8 cellular contexts compared by ENCODE assay signal in genomic region chr2:226799211-226799975, GRCh38. TPM values are rescaled to one million over a fixed set of nuclear protein-coding genes. Genes with fewer than 3 reads are reported as not detected.
DNase-seq lines count a peak whose midpoint lies in the region; ATAC-seq and TF ChIP-seq lines count a peak whose summit lies in the region.

Gene IRS1 (minus strand): TSS chr2:226799820. CDS start chr2:226798738, 1,082 bp downstream.

- TF ChIP-seq CTCF in Caco-2 (IDR thresholded peaks at IDR 0.05; ENCODE audit: insufficient read depth in 1 of 2, low read depth in 1 of 2, low read length in 1 of 2, severe bottlenecking in 1 of 2, unreplicated experiment in 1 of 2) (peak in 1 of 2 experiments; percentile 17), foreskin keratinocyte (conservative IDR thresholded peaks at IDR 0.05) (no peak), neural progenitor cell (IDR thresholded peaks at IDR 0.05) (no peak), thoracic aorta (IDR thresholded peaks at IDR 0.05) (no peak)

- H3K9ac ChIP-seq in neural progenitor cell = peak within 1 kb of the TSS; percentile 50

- H2AFZ ChIP-seq in neural progenitor cell (replicated peaks) = peak within 1 kb of the TSS; percentile 80

- H3K4me1 ChIP-seq in Caco-2 (peaks cover 28% of the 10 kb centered on the region), foreskin keratinocyte (peaks cover 18% of the 10 kb centered on the region), neural progenitor cell (peaks cover 6% of the 10 kb centered on the region), thoracic aorta (ENCODE audit: control insufficient read depth in 1 of 2, low read depth in 2 of 2) (peaks cover 20 to 40% of the 10 kb centered on the region in 2 donors)

- peaks cover 7% of the 10 kb centered on the region for H3F3A ChIP-seq in neural progenitor cell (ENCODE audit: low read depth)

- H3K4me3 ChIP-seq in Caco-2 (ENCODE audit: low read depth, low read length) (peak within 1 kb of the TSS; percentile 81), neural progenitor cell (peak within 1 kb of the TSS; percentile 62), thoracic aorta (peak within 1 kb of the TSS; percentile 97)

- no peaks in the 10 kb centered on the region for H3K9me3 Mint-ChIP-seq in Caco-2 (ENCODE audit: unreplicated experiment)
- peaks cover 16% of the 10 kb centered on the region for H3K9me3 Mint-ChIP-seq in neural progenitor cell

- H3K36me3 ChIP-seq in Caco-2 (ENCODE audit: control insufficient read depth, insufficient read depth, low read length) (peaks cover 6% of the 10 kb centered on the region), neural progenitor cell (no peaks in the 10 kb centered on the region), thoracic aorta (no peaks in the 10 kb centered on the region)

- POLR2A ChIA-PET in Caco-2 (lab: Charles Lee) = interaction anchor here (0.6 kb wide), 2 partner anchors 11 to 313 kb away, joined by 9 to 12 read pairs; no protein-coding TSS in a partner anchor

- CTCF ChIA-PET in Caco-2 (lab: Charles Lee) = interaction anchor here (0.6 to 0.7 kb wide), 5 partner anchors 320 to 877 kb away, joined by 3 to 7 read pairs (median 3); no protein-coding TSS in a partner anchor

- peaks cover 14% of the 10 kb centered on the region for H4K20me1 ChIP-seq in neural progenitor cell (ENCODE audit: low read depth)

- H3K27me3 ChIP-seq in Caco-2 (replicated peaks; ENCODE audit: control insufficient read depth, insufficient read depth, low read length) = no peaks in the 10 kb centered on the region
- H3K27me3 ChIP-seq in foreskin keratinocyte = no peaks in the 10 kb centered on the region
- H3K27me3 ChIP-seq in neural progenitor cell = no peaks in the 10 kb centered on the region
- H3K27me3 ChIP-seq in thoracic aorta (replicated peaks; ENCODE audit: insufficient read depth) = no peaks in the 10 kb centered on the region

- intact Hi-C loops in Caco-2 (cut with micrococcal nuclease; ENCODE audit: unreplicated experiment) = loop anchor here (2.0 to 10.0 kb wide), 3 partner anchors 67 to 175 kb away; no protein-coding TSS in a partner anchor

- peaks cover 9% of the 10 kb centered on the region for H3K4me1 Mint-ChIP-seq in Caco-2 (ENCODE audit: low read depth, unreplicated experiment)
- H3K4me1 Mint-ChIP-seq in neural progenitor cell = peaks cover 41% of the 10 kb centered on the region

- peaks cover 37% of the 10 kb centered on the region for H3K36me3 Mint-ChIP-seq in Caco-2 (ENCODE audit: insufficient read depth, unreplicated experiment)
- H3K36me3 Mint-ChIP-seq in neural progenitor cell = peaks cover 24% of the 10 kb centered on the region

- DNase-seq in Caco-2 (peak; percentile 73), HK-2 (ENCODE audit: unreplicated experiment) (peak; percentile 84), activated gamma-delta T cell treated with Interleukin-2 at 50 U/mL for 16 hours (peak; percentile 49), foreskin keratinocyte (peak in 1 of 2 donors; percentile 60), neural progenitor cell (ENCODE audit: low spot score) (peak; percentile 94), thoracic aorta (ENCODE audit: low spot score) (peak; percentile 10)

- H3K9me3 ChIP-seq in Caco-2 = no peaks in the 10 kb centered on the region
- no peaks in the 10 kb centered on the region for H3K9me3 ChIP-seq in neural progenitor cell (ENCODE audit: low read depth)
- H3K9me3 ChIP-seq in thoracic aorta = no peaks in the 10 kb centered on the region

- H3K4me3 Mint-ChIP-seq in Caco-2 (ENCODE audit: unreplicated experiment) = peak within 1 kb of the TSS; percentile 85
- H3K4me3 Mint-ChIP-seq in neural progenitor cell = peak within 1 kb of the TSS; percentile 90

- no peaks in the 10 kb centered on the region for H3K27me3 Mint-ChIP-seq in Caco-2 (ENCODE audit: insufficient read depth, unreplicated experiment)
- peaks cover 15% of the 10 kb centered on the region for H3K27me3 Mint-ChIP-seq in neural progenitor cell (ENCODE audit: insufficient read depth, low read depth)

- ATAC-seq in GM19467 (IDR thresholded peaks at IDR 0.05; ENCODE audit: unreplicated experiment) = peak; percentile 25
- peak; percentile 61 for ATAC-seq in foreskin keratinocyte
- ATAC-seq in thoracic aorta (ENCODE audit: insufficient number of reproducible peaks, low FRiP score, low read depth) = peak; percentile 41

- H3K27ac Mint-ChIP-seq in Caco-2 (ENCODE audit: unreplicated experiment) = peak within 1 kb of the TSS; percentile 71
- peak within 1 kb of the TSS; percentile 89 for H3K27ac Mint-ChIP-seq in neural progenitor cell

- H3K27ac ChIP-seq in foreskin keratinocyte = peak within 1 kb of the TSS; percentile 78
- peak within 1 kb of the TSS; percentile 57 for H3K27ac ChIP-seq in neural progenitor cell
- H3K27ac ChIP-seq in thoracic aorta = peak within 1 kb of the TSS; percentile 90 to 93

- BruUV-seq in Caco-2 (replicated peaks; lab: Mats Ljungman, UMichigan) = no TSS peak

- H3K79me2 ChIP-seq in neural progenitor cell (ENCODE audit: low read depth) = peaks cover 48% of the 10 kb centered on the region

- H3K4me2 ChIP-seq in neural progenitor cell = peak within 1 kb of the TSS; percentile 90

TF ChIP-seq in PFSK-1, 5 proteins besides CTCF, POLR2A, EP300 and RAD21:
- TF ChIP-seq POLR2AphosphoS5 (IDR thresholded peaks at IDR 0.05; ENCODE audit: low read depth, low read length) = no peak
- TF ChIP-seq FOXP2 (optimal IDR thresholded peaks at IDR 0.05; ENCODE audit: borderline replicate concordance, extremely low read depth, extremely low read length, insufficient read depth) = peak; percentile 12

RNA-seq across cellular contexts. Expression of gene IRS1, which starts in this region (rescaled TPM):
- 27.9 and 32.4 TPM in 2 replicates for total RNA-seq in Caco-2 (2022)
- polyA plus RNA-seq in PFSK-1 (2012; ENCODE audit: insufficient read length, low read depth) = 13.2 TPM
- total RNA-seq in foreskin keratinocyte = 23.9 and 31.9 TPM in 2 replicates
- 5.7 and 10.1 TPM in 2 replicates for polyA plus RNA-seq in foreskin keratinocyte
- 8.4 and 13.0 TPM in 2 replicates for total RNA-seq in neural progenitor cell (ENCODE audit: low replicate concordance)
- total RNA-seq in thoracic aorta = 10 to 100 TPM; 18.8 to 23.1 TPM
